26 cellular contexts compared by ENCODE assay signal in the genomic region with DNA sequence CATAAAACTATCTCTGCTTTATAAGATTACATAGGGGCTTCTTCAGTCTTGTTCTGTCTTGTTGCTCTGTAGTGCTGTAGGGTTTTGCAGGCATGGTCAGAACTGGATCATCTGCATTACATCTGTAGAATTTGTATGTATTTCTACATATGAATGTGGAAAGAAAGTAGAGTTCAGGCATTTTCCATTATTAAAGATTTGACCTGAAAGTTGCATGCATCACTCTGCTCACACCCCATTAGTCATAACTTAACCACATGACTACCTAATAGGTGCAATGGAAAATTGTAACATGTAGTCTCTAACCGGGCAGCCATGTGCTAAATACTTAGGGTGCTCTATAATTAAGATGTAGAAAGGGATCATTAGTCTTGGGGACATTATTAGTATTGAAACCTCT.
"Had no signal": no experiment of that assay in that cellular context is flagged by ENCODE, and none has a peak within 500 bp of the region (broad histone marks: within the 10 kb centered on the region; RNA-seq: fewer than 3 reads in every experiment).

No MANE protein-coding gene starts in this region.

- H3K4me2 ChIP-seq: hepatocyte had no signal

- H3K79me2 ChIP-seq: hepatocyte had no signal

- H3K4me3 ChIP-seq: body of pancreas, hepatocyte, left lung, lung, sigmoid colon, upper lobe of left lung had no signal

- H2AFZ ChIP-seq: hepatocyte had no signal

- H3K4me1 ChIP-seq: body of pancreas, left lung, sigmoid colon, upper lobe of left lung had no signal

- DNase-seq: activated CD4-positive, alpha-beta T cell treated with anti-CD3 and anti-CD28 coated beads for 1 hour; activated CD4-positive, alpha-beta T cell treated with anti-CD3 and anti-CD28 coated beads, Interleukin-2, amount 50 U/mL, for 1 hour; activated CD8-positive, alpha-beta memory T cell treated with anti-CD3 and anti-CD28 coated beads for 24 hours; activated CD8-positive, alpha-beta memory T cell treated with anti-CD3 and anti-CD28 coated beads, Interleukin-2, amount 50 U/mL, for 4 hours; activated naive CD4-positive, alpha-beta T cell treated with Interleukin-2 at 50 U/mL for 16 hours; activated naive CD8-positive, alpha-beta T cell treated with anti-CD3 and anti-CD28 coated beads, Interleukin-2, amount 10 ng/mL, durations not matched to agents 7 days and 5 days; activated T-cell treated with anti-CD3 and anti-CD28 coated beads, Interleukin-2, amount 50 U/mL, for 4 hours; amygdala; body of pancreas; effector CD4-positive, alpha-beta T cell; glutamatergic neuron; immature natural killer cell; left lung; naive thymus-derived CD4-positive, alpha-beta T cell; occipital lobe; posterior cingulate gyrus; sigmoid colon; stimulated activated CD4-positive, alpha-beta T cell treated with anti-CD3 and anti-CD28 coated beads, Interleukin-2, amount 100 ng/mL, for 48 hours; stimulated activated CD8-positive, alpha-beta memory T cell treated with anti-CD3 and anti-CD28 coated beads, Interleukin-4, amount 100 ng/mL, for 48 hours; stimulated activated naive CD4-positive, alpha-beta T cell; upper lobe of left lung had no signal

- H3K4me3 Mint-ChIP-seq: activated naive CD8-positive, alpha-beta T cell treated with anti-CD3 and anti-CD28 coated beads, Interleukin-2, amount 10 ng/mL, durations not matched to agents 7 days and 5 days; activated T-cell treated with anti-CD3 and anti-CD28 coated beads, Interleukin-2, amount 50 U/mL, for 4 hours; dendritic cell treated with granulocyte-macrophage colony-stimulating factor and Interleukin-4, amounts not matched to agents 40 ng/mL and 50 ng/mL, for 4 days; immature natural killer cell; naive thymus-derived CD4-positive, alpha-beta T cell; neural crest cell had no signal

- H3K27me3 Mint-ChIP-seq: activated naive CD8-positive, alpha-beta T cell treated with anti-CD3 and anti-CD28 coated beads, Interleukin-2, amount 10 ng/mL, durations not matched to agents 7 days and 5 days; dendritic cell treated with granulocyte-macrophage colony-stimulating factor and Interleukin-4, amounts not matched to agents 40 ng/mL and 50 ng/mL, for 4 days; naive thymus-derived CD4-positive, alpha-beta T cell had no signal

- H3K4me1 Mint-ChIP-seq: immature natural killer cell had no signal

- H3K9me3 Mint-ChIP-seq: activated naive CD8-positive, alpha-beta T cell treated with anti-CD3 and anti-CD28 coated beads, Interleukin-2, amount 10 ng/mL, durations not matched to agents 7 days and 5 days; activated T-cell treated with anti-CD3 and anti-CD28 coated beads, Interleukin-2, amount 50 U/mL, for 4 hours; dendritic cell treated with granulocyte-macrophage colony-stimulating factor and Interleukin-4, amounts not matched to agents 40 ng/mL and 50 ng/mL, for 4 days; naive thymus-derived CD4-positive, alpha-beta T cell; neural crest cell had no signal

- H3K9me3 ChIP-seq: left lung, sigmoid colon, upper lobe of left lung had no signal

- H3K36me3 ChIP-seq: left lung, sigmoid colon, upper lobe of left lung had no signal

- H3K27me3 ChIP-seq: body of pancreas, hepatocyte, left lung, sigmoid colon, upper lobe of left lung had no signal

- ATAC-seq: activated T-cell treated with anti-CD3 and anti-CD28 coated beads, Interleukin-2, amount 50 U/mL, for 4 hours; body of pancreas; left lung; naive thymus-derived CD4-positive, alpha-beta T cell had no signal

- H3K27ac ChIP-seq: body of pancreas, hepatocyte, left lung, sigmoid colon, upper lobe of left lung, VCaP had no signal

- H3K27ac Mint-ChIP-seq: activated naive CD8-positive, alpha-beta T cell treated with anti-CD3 and anti-CD28 coated beads, Interleukin-2, amount 10 ng/mL, durations not matched to agents 7 days and 5 days; dendritic cell treated with granulocyte-macrophage colony-stimulating factor and Interleukin-4, amounts not matched to agents 40 ng/mL and 50 ng/mL, for 4 days; immature natural killer cell; naive thymus-derived CD4-positive, alpha-beta T cell had no signal

- H3K36me3 Mint-ChIP-seq: activated naive CD8-positive, alpha-beta T cell treated with anti-CD3 and anti-CD28 coated beads, Interleukin-2, amount 10 ng/mL, durations not matched to agents 7 days and 5 days had no signal
